ENCODE assay signal across 13 cellular contexts in the genomic region with DNA sequence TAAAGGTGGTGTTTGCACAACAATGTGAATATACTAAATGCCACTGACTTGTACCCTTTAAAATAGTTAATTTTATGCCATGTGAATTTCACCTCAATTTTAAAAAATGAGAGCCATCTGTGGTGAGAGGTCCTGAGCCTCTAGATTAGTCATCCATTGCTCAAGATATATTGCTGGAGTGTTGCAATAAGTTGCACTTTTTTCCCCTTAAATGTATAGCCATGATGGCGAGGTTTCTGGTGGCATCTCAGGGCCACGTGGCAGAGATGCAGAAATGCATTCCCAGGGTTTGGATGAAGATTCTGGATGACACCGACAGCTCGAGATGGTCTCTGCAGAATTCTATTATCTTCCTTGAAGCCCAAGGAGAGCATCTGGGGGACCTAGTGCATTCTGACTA. TPM values are rescaled to one million over a fixed set of nuclear protein-coding genes. Genes with fewer than 3 reads are reported as not detected.
"Had no signal": no experiment of that assay in that cellular context is flagged by ENCODE, and none has a peak within 500 bp of the region (broad histone marks: within the 10 kb centered on the region; RNA-seq: fewer than 3 reads in every experiment).

No MANE protein-coding gene starts in this region.

- DNase-seq: activated B cell treated with CpG ODN at 0.5 μM for 24 hours; activated CD4-positive, alpha-beta T cell treated with anti-CD3 and anti-CD28 coated beads, Interleukin-2, amount 10 ng/mL, durations not matched to agents 24 days and 14 days; activated naive CD4-positive, alpha-beta T cell treated with anti-CD3 and anti-CD28 coated beads, Interleukin-2, amount 50 U/mL, for 16 hours; amniotic stem cell; body of pancreas; effector memory CD4-positive, alpha-beta T cell; left cardiac atrium; naive thymus-derived CD4-positive, alpha-beta T cell; retina; stomach; uterus had no signal

- H3K4me3 ChIP-seq: body of pancreas, lung, skin epidermis, stomach, uterus had no signal

- ATAC-seq: body of pancreas; left cardiac atrium; naive thymus-derived CD4-positive, alpha-beta T cell had no signal

RNA-seq across cellular contexts. Expression of gene TMEM132B, which starts 32.8 kb away (rescaled TPM):
- polyA plus RNA-seq: naive thymus-derived CD4-positive, alpha-beta T cell had no signal
